ENCODE assay signal across 8 cellular contexts in the genomic region with DNA sequence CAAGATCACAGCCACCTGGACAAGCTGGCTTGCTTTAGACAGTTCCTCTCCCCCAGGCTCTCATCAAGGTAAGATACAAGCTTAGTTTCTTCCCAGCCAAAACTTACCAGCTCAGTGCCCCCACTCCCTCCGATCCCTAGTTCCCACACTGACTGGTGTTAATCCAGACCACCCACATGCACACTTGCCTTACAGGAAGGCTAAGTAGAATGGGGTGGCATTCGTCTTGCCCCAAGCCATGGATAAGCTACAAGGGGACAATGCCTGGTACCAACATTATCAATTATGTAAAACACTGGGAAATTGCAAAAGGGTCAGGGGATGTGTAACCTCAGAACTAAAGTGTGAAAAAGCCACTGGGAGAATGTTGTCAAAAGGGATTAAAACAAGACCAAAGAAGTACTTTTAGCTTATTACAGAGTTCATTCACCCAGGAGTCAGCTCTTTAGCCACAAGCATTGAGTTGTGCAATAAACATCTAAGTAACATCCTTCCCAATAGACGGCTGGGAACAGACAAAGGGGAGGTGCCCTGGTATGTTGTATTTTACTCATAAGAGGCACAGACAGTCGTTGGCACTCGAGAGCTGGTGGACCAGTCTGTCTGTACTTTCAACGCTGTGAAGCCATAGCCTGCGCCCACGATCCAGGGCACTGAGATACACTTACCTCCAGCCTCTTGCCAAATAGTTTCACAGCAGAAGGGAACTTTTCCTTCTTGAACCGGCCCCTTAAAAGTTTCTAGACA. TPM values are rescaled to one million over a fixed set of nuclear protein-coding genes. Genes with fewer than 3 reads are reported as not detected.
DNase-seq lines count a peak whose midpoint lies in the region; ATAC-seq and TF ChIP-seq lines count a peak whose summit lies in the region.

No MANE protein-coding gene starts in this region.

- no peaks in the 10 kb centered on the region for H3K9me3 ChIP-seq in left lung

- H3K36me3 ChIP-seq in left lung: peaks cover 0 to 32% of the 10 kb centered on the region in 2 donors

- H3K27ac ChIP-seq in left lung (peak overlapping the region in 1 of 2 donors; percentile 81), temporal lobe (ENCODE audit: low read depth, low read length) (peak overlapping the region; percentile 73)

- peak; percentile 23 for ATAC-seq in left lung

- no peaks in the 10 kb centered on the region for H3K27me3 ChIP-seq in left lung

- TF ChIP-seq CTCF in left lung (IDR thresholded peaks at IDR 0.05): no peak

- DNase-seq in GF-D8 (lab: John Stamatoyannopoulos, UW) (peak; percentile 73), MV-4-11 (lab: John Stamatoyannopoulos, UW) (peak; percentile 97), T47D (ENCODE audit: low read depth in 1 of 2, low spot score in 1 of 2) (peak; percentile 46 to 81), left lung (no peak), NCI-H1930 (lab: John Stamatoyannopoulos, UW) (no peak)
- no peak for DNase-seq in activated CD4-positive, alpha-beta T cell treated with anti-CD3 and anti-CD28 coated beads for 4 hours
- no peak for DNase-seq in activated CD8-positive, alpha-beta memory T cell treated with anti-CD3 and anti-CD28 coated beads for 24 hours

- intact Hi-C loops in left lung (cut with DNase I): no loop called here

- H3K4me1 ChIP-seq in left lung: peaks cover 3 to 47% of the 10 kb centered on the region in 2 donors

- in situ Hi-C loops in T47D (cut with HindIII; ENCODE audit: low pct_unique_long_range_greater_than_20kb, low sequenced_read_pairs): no loop called here

- peak overlapping the region; percentile 70 to 78 for H3K4me3 ChIP-seq in left lung

RNA-seq across cellular contexts. Expression of gene DHCR7, which starts 1.1 kb away (rescaled TPM):
- total RNA-seq in left lung: 100 to 1,000 TPM in 1 of 2 donors, 10 to 100 TPM in 1; 87.9 to 200 TPM
- 20.9 TPM for total RNA-seq in temporal lobe

RNA-seq across cellular contexts. Expression of gene NADSYN1, which starts 5.9 kb away (rescaled TPM):
- total RNA-seq in left lung (10 to 100 TPM; 71.4 to 78.9 TPM), temporal lobe (18.7 TPM)

Comparison
In these comparisons a context has a peak if more than half of its experiments do, and no peak if none do; other contexts are left out.
1. DNase-seq: peak in GF-D8 (single experiment), MV-4-11 (single experiment) and T47D (2 of 2); none in left lung (0 of 2), activated CD4-positive, alpha-beta T cell treated with anti-CD3 and anti-CD28 coated beads for 4 hours (0 of 2), NCI-H1930 (0 of 2) and activated CD8-positive, alpha-beta memory T cell treated with anti-CD3 and anti-CD28 coated beads for 24 hours (single experiment).